22 cellular contexts compared by ENCODE assay signal in genomic region chr2:11011359-11011758, GRCh38.
"Had no signal": no experiment of that assay in that cellular context is flagged by ENCODE, and none has a peak within 500 bp of the region (broad histone marks: within the 10 kb centered on the region; RNA-seq: fewer than 3 reads in every experiment).

No MANE protein-coding gene starts in this region.

- H3K9ac ChIP-seq: KMS-11 had no signal

- H3K4me2 ChIP-seq: KMS-11 had no signal

- DNase-seq: IMR-90, Kasumi-1, MM.1S, NCI-H1092 treated with DMSO at 0.1 percent for 48 hours, NCI-H1436, NCI-H187, NCI-H2029, NCI-H2081 treated with DMSO at 0.1 percent for 48 hours, NCI-H2171, NCI-H226, NCI-H446, NCI-H510A, NCI-H524 treated with DMSO at 0.1 percent for 48 hours, NCI-H69, NCI-H774, Right ventricle myocardium superior, RPMI8226, SIG-M5 had no signal

- H3K27ac ChIP-seq: KMS-11, SJSA1, SK-N-MC had no signal

- H3K4me3 ChIP-seq: SJSA1, SK-N-MC had no signal

- H3K36me3 ChIP-seq: SJSA1 had no signal

- FAIRE-seq: RCC 7860 had no signal

- H3K4me1 ChIP-seq: SJSA1 had no signal
